In the genomic region with DNA sequence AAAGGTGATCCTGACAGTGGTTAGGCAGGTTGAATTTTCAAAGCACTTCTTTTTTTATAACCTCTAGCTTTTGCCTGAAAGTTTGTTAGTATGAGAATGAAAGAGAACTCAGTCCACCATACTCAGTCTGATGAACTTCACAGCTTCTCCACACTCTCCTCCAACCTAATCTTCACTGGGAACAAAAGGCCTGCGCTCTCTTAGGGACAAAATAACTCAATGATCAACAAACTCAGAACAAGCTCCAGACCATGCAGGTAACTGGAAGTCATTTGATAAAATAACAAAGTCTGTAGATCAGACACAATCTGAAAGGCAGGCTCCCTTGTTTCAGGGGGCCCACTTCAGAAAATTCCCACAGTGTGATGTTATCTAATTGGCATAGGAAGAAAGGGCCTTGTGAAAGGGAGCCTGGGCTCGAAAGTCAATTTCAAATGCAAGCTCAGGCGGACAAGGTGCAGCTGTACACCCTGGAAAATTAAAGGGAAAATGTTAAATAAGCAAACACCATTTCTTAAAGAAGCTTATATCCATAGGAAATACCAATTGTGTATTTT, we compare ENCODE assay signal across 24 cellular contexts.
"Had no signal": no experiment of that assay in that cellular context is flagged by ENCODE, and none has a peak within 500 bp of the region (broad histone marks: within the 10 kb centered on the region; RNA-seq: fewer than 3 reads in every experiment).

No MANE protein-coding gene starts in this region.

- H3K27me3 ChIP-seq: colonic mucosa, esophagus muscularis mucosa, foreskin keratinocyte, gastroesophageal sphincter, heart left ventricle, hepatocyte, right lobe of liver, stomach, thyroid gland had no signal

- H3K36me3 ChIP-seq: colonic mucosa, right lobe of liver, thyroid gland had no signal

- H3K9me3 Mint-ChIP-seq: central memory CD8-positive, alpha-beta T cell; dendritic cell treated with granulocyte-macrophage colony-stimulating factor and Interleukin-4, amounts not matched to agents 40 ng/mL and 50 ng/mL, for 4 days; memory B cell had no signal

- H3K4me1 ChIP-seq: colonic mucosa, esophagus muscularis mucosa, foreskin keratinocyte, gastroesophageal sphincter, right lobe of liver, thyroid gland had no signal

- ATAC-seq: foreskin keratinocyte, gastroesophageal sphincter, mucosa of descending colon, right lobe of liver had no signal

- H3K4me3 ChIP-seq: colonic mucosa, esophagus muscularis mucosa, gastroesophageal sphincter, heart left ventricle, hepatocyte, lung, mucosa of descending colon, right lobe of liver, stomach, thyroid gland had no signal

- H3K4me1 Mint-ChIP-seq: endodermal cell, memory B cell, naive B cell had no signal

- H2AFZ ChIP-seq: hepatocyte had no signal

- H3K27me3 Mint-ChIP-seq: central memory CD8-positive, alpha-beta T cell; dendritic cell treated with granulocyte-macrophage colony-stimulating factor and Interleukin-4, amounts not matched to agents 40 ng/mL and 50 ng/mL, for 4 days; memory B cell; naive B cell had no signal

- H3K4me3 Mint-ChIP-seq: central memory CD8-positive, alpha-beta T cell; dendritic cell treated with granulocyte-macrophage colony-stimulating factor and Interleukin-4, amounts not matched to agents 40 ng/mL and 50 ng/mL, for 4 days; endodermal cell; memory B cell; naive B cell had no signal

- H3K27ac ChIP-seq: colonic mucosa, epithelial cell of prostate, esophagus muscularis mucosa, foreskin keratinocyte, gastroesophageal sphincter, heart left ventricle, hepatocyte, right lobe of liver, thyroid gland had no signal

- H3K27ac Mint-ChIP-seq: dendritic cell treated with granulocyte-macrophage colony-stimulating factor and Interleukin-4, amounts not matched to agents 40 ng/mL and 50 ng/mL, for 4 days; endodermal cell; memory B cell had no signal

- DNase-seq: colonic mucosa; effector CD8-positive, alpha-beta T cell; endodermal cell; foreskin keratinocyte; heart left ventricle; mucosa of descending colon; naive B cell; right lobe of liver; small intestine; stimulated activated CD4-positive, alpha-beta T cell treated with anti-CD3 and anti-CD28 coated beads, Interleukin-15, amount 100 ng/mL, for 24 hours; stimulated activated CD4-positive, alpha-beta T cell treated with anti-CD3 and anti-CD28 coated beads, Interleukin-2, amount 100 ng/mL, for 48 hours; stimulated activated CD8-positive, alpha-beta memory T cell treated with anti-CD3 and anti-CD28 coated beads, Interleukin-4, amount 100 ng/mL, for 48 hours; stimulated activated naive CD4-positive, alpha-beta T cell treated with Interleukin-2 at 50 U/mL for 16 hours; stomach; thyroid gland; trophoblast cell had no signal

- H3K9me3 ChIP-seq: colonic mucosa, esophagus muscularis mucosa, gastroesophageal sphincter, heart left ventricle, mucosa of descending colon, right lobe of liver, stomach, thyroid gland had no signal

- H3K79me2 ChIP-seq: hepatocyte had no signal

- H3K4me2 ChIP-seq: hepatocyte had no signal
